13 cellular contexts compared by ENCODE assay signal in genomic region chr9:127128341-127129072, GRCh38. TPM values are rescaled to one million over a fixed set of nuclear protein-coding genes. Genes with fewer than 3 reads are reported as not detected.
DNase-seq lines count a peak whose midpoint lies in the region; ATAC-seq and TF ChIP-seq lines count a peak whose summit lies in the region.
"Had no signal": no experiment of that assay in that cellular context is flagged by ENCODE, and none has a peak within 500 bp of the region (broad histone marks: within the 10 kb centered on the region; RNA-seq: fewer than 3 reads in every experiment).

No MANE protein-coding gene starts in this region.

- H3K27me3 Mint-ChIP-seq in nephron progenitor cell (ENCODE audit: low read depth, poor library complexity) = peaks cover 2% of the 10 kb centered on the region

- no peak overlapping the region for H3K27ac Mint-ChIP-seq in nephron progenitor cell
- H3K27ac Mint-ChIP-seq: activated naive CD4-positive, alpha-beta T cell treated with anti-CD3 and anti-CD28 coated beads, Interleukin-2, amount 50 U/mL, for 24 hours; CD8-positive, alpha-beta T cell had no signal

- peaks cover 42% of the 10 kb centered on the region for H3K4me1 Mint-ChIP-seq in nephron progenitor cell
- H3K4me1 Mint-ChIP-seq: activated naive CD4-positive, alpha-beta T cell treated with anti-CD3 and anti-CD28 coated beads, Interleukin-2, amount 50 U/mL, for 24 hours had no signal

- H3K4me3 ChIP-seq in astrocyte of the spinal cord (ENCODE audit: low read depth, low read length) (no peak overlapping the region), skin epidermis (no peak overlapping the region)
- H3K4me3 ChIP-seq: tibial nerve had no signal

- no peak for TF ChIP-seq CTCF in astrocyte of the spinal cord (IDR thresholded peaks at IDR 0.05; ENCODE audit: low read depth, low read length)
- TF ChIP-seq CTCF in nephron progenitor cell (IDR thresholded peaks at IDR 0.05) = no peak

- no peak overlapping the region for H3K4me3 Mint-ChIP-seq in nephron progenitor cell
- H3K4me3 Mint-ChIP-seq: activated naive CD4-positive, alpha-beta T cell treated with anti-CD3 and anti-CD28 coated beads, Interleukin-2, amount 50 U/mL, for 24 hours; CD8-positive, alpha-beta T cell had no signal

- in situ Hi-C loops in astrocyte of the spinal cord (cut with HindIII; ENCODE audit: low sequenced_read_pairs) = no loop called here

- intact Hi-C loops in left cardiac atrium (cut with DNase I) = loop anchor here (10.0 kb wide), 2 partner anchors 56 to 164 kb away; no protein-coding TSS in a partner anchor

- peak; percentile 72 to 77 for ATAC-seq in left cardiac atrium
- ATAC-seq in GM18867 (IDR thresholded peaks at IDR 0.05; ENCODE audit: unreplicated experiment) = no peak
- ATAC-seq: CD8-positive, alpha-beta T cell had no signal

- no peaks in the 10 kb centered on the region for H3K36me3 Mint-ChIP-seq in nephron progenitor cell (ENCODE audit: low read depth)
- H3K36me3 Mint-ChIP-seq: activated naive CD4-positive, alpha-beta T cell treated with anti-CD3 and anti-CD28 coated beads, Interleukin-2, amount 50 U/mL, for 24 hours; CD8-positive, alpha-beta T cell had no signal

- H3K27ac ChIP-seq in skin epidermis = peak overlapping the region in 18 of 21 experiments; percentile 16 to 88 (median 52)

- no peaks in the 10 kb centered on the region for H3K9me3 Mint-ChIP-seq in nephron progenitor cell
- H3K9me3 Mint-ChIP-seq: activated naive CD4-positive, alpha-beta T cell treated with anti-CD3 and anti-CD28 coated beads, Interleukin-2, amount 50 U/mL, for 24 hours; CD8-positive, alpha-beta T cell had no signal

- peak; percentile 66 for DNase-seq in GM04504 (ENCODE audit: low read depth)
- DNase-seq in astrocyte of the spinal cord (ENCODE audit: low read depth, low spot score) = peak; percentile 22
- peak; percentile 78 for DNase-seq in left cardiac atrium
- DNase-seq in nephron progenitor cell = no peak
- DNase-seq in NCI-H774 (lab: John Stamatoyannopoulos, UW) = no peak
- no peak for DNase-seq in DMS53 (lab: John Stamatoyannopoulos, UW)
- DNase-seq: activated CD4-positive, alpha-beta T cell treated with anti-CD3 and anti-CD28 coated beads for 1 hour; CD8-positive, alpha-beta T cell had no signal

RNA-seq across cellular contexts. Expression of gene ANGPTL2, which starts 6.1 kb away (rescaled TPM):
- total RNA-seq in left cardiac atrium = 10 to 100 TPM; 51.8 to 63.1 TPM
- total RNA-seq: CD8-positive, alpha-beta T cell; OCI-LY7 had no signal

Comparison
In these comparisons a context has a peak if more than half of its experiments do, and no peak if none do; other contexts are left out.
1. DNase-seq: peak in GM04504 (single experiment), astrocyte of the spinal cord (single experiment) and left cardiac atrium (single experiment); none in nephron progenitor cell (single experiment), NCI-H774 (single experiment) and DMS53 (single experiment).